In the genomic region with DNA sequence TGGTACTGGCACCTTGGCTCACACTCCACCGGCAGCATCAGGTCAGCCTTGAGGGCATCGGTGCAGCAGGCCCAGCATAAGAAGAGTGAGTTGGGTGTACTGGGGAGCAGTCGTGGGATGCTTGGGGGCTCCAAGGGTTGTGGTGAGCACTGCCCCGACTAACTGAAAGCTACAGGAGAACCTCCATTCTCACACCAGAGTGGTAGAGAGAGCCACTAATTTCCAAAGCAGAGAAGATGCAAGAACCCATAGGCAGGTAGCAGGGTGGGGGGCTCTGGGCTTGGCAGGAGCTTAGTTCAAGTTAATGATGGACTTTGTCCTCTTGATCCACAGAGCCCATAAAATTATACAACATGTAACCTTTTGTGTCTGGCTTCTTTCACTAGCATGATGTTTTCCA, we compare ENCODE assay signal across 7 cellular contexts.
"Had no signal": no experiment of that assay in that cellular context is flagged by ENCODE, and none has a peak within 500 bp of the region (broad histone marks: within the 10 kb centered on the region; RNA-seq: fewer than 3 reads in every experiment).

No MANE protein-coding gene starts in this region.

- ATAC-seq: GM23338, HCT116, HepG2 had no signal

- DNase-seq: H7, HFFc6 had no signal

- H3K36me3 ChIP-seq: HAP-1 had no signal

- H3K4me1 ChIP-seq: HAP-1 had no signal

- H3K4me3 ChIP-seq: GM23338, HAP-1 had no signal

- H3K27ac ChIP-seq: HL-60 had no signal

- H3K9me3 ChIP-seq: HAP-1 had no signal
